In the genomic region with DNA sequence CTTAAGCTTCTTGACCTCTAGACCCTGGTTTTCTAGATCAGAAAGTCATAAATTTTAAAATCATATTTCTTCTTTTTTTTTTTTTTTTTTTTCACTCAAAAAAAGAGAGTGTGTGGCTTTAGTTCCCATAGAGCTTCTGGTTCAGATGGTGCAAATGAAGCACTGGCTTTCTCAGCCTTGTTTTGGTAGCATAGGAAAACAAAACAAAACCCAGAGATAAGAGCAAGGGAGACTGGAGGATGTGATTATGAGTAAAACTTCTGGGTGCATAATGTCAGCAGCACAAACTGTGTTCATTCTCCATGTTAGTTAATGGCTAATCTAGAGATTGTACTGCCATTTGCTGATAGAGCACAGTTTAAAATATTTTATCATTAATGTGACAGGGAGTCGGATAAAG, we compare ENCODE assay signal across 22 cellular contexts. TPM values are rescaled to one million over a fixed set of nuclear protein-coding genes. Genes with fewer than 3 reads are reported as not detected.
DNase-seq lines count a peak whose midpoint lies in the region; ATAC-seq and TF ChIP-seq lines count a peak whose summit lies in the region.
"Had no signal": no experiment of that assay in that cellular context is flagged by ENCODE, and none has a peak within 500 bp of the region (broad histone marks: within the 10 kb centered on the region; RNA-seq: fewer than 3 reads in every experiment).

No MANE protein-coding gene starts in this region.

- TF ChIP-seq CTCF in heart right ventricle (IDR thresholded peaks at IDR 0.05) (no peak), nephron (IDR thresholded peaks at IDR 0.05; ENCODE audit: unreplicated experiment in 3 of 3) (no peak)

- peak overlapping the region; percentile 3 to 72 (median 35) for H3K27ac Mint-ChIP-seq in nephron

- no peaks in the 10 kb centered on the region for H3K9me3 ChIP-seq in heart right ventricle
- H3K9me3 ChIP-seq: BLaER1 treated with 17β-estradiol and CSF1 and Interleukin-3, amounts not matched to agents 10 nM and 100 nM; esophagus squamous epithelium; neutrophil had no signal

- 27 to 53% methylated on average over 1 of the region's 1 CpG for WGBS in heart right ventricle, 2 donors

- ATAC-seq in heart right ventricle (peak in 5 of 8 donors; percentile 34 to 51 (median 40)), GM21528 (IDR thresholded peaks at IDR 0.05; ENCODE audit: low FRiP score, unreplicated experiment) (no peak), HG03097 (IDR thresholded peaks at IDR 0.05; ENCODE audit: low FRiP score, unreplicated experiment) (no peak)

- no peak overlapping the region for H3K4me3 Mint-ChIP-seq in nephron

- peaks cover 4% of the 10 kb centered on the region for H3K36me3 Mint-ChIP-seq in nephron (ENCODE audit: low read depth)

- H3K4me1 ChIP-seq in heart right ventricle: peaks cover 9 to 92% (median 48%) of the 10 kb centered on the region in 9 donors

- H3K27me3 Mint-ChIP-seq in nephron (ENCODE audit: low read depth): no peaks in the 10 kb centered on the region

- no peak overlapping the region for H3K4me3 ChIP-seq in heart right ventricle
- H3K4me3 ChIP-seq: BLaER1 treated with 17β-estradiol and CSF1 and Interleukin-3, amounts not matched to agents 10 nM and 100 nM; esophagus squamous epithelium had no signal

- intact Hi-C loops in heart right ventricle (cut with DNase I): no loop called here

- H3K9me3 Mint-ChIP-seq in nephron: no peaks in the 10 kb centered on the region

- in situ Hi-C loops in ACHN (cut with HindIII; ENCODE audit: low pct_ligation_motif_present, low pct_unique_long_range_greater_than_20kb, low sequenced_read_pairs): no loop called here

- H3K27ac ChIP-seq in heart right ventricle: peak overlapping the region in 7 of 10 donors; percentile 5 to 48 (median 43)
- H3K27ac ChIP-seq: BLaER1 treated with 17β-estradiol and CSF1 and Interleukin-3, amounts not matched to agents 10 nM and 100 nM; esophagus squamous epithelium; KMS-11; neutrophil had no signal

- no peaks in the 10 kb centered on the region for H3K27me3 ChIP-seq in heart right ventricle
- H3K27me3 ChIP-seq: BLaER1 treated with 17β-estradiol and CSF1 and Interleukin-3, amounts not matched to agents 10 nM and 100 nM; esophagus squamous epithelium; neutrophil had no signal

- H3K36me3 ChIP-seq in heart right ventricle: no peaks in the 10 kb centered on the region
- H3K36me3 ChIP-seq: BLaER1 treated with 17β-estradiol and CSF1 and Interleukin-3, amounts not matched to agents 10 nM and 100 nM; esophagus squamous epithelium; neutrophil had no signal

- DNase-seq in ACHN: peak; percentile 10
- peak; percentile 42 for DNase-seq in amniotic epithelial cell (ENCODE audit: low read depth)
- no peak for DNase-seq in heart right ventricle
- DNase-seq in NCI-H2107 (lab: John Stamatoyannopoulos, UW): no peak
- no peak for DNase-seq in NCI-H146 (lab: John Stamatoyannopoulos, UW)
- DNase-seq: activated gamma-delta T cell; amygdala; effector memory CD4-positive, alpha-beta T cell; EL; esophagus squamous epithelium; NCI-H187; NCI-H2227 treated with DMSO at 0.1 percent for 48 hours; NCI-H774; retina; SIG-M5; T-helper 1 cell had no signal

- H3K4me1 Mint-ChIP-seq in nephron: peaks cover 69% of the 10 kb centered on the region

RNA-seq across cellular contexts. Expression of gene RARB, which starts 55.4 kb away (rescaled TPM):
- total RNA-seq in heart right ventricle: 10 to 100 TPM in 9 of 10 donors, 1 to 10 TPM in 1; 8.6 to 23.2 (median 19.0) TPM
- polyA plus RNA-seq in heart right ventricle: 1 to 10 TPM; 3.6 to 6.5 TPM

Comparison
In these comparisons a context has a peak if more than half of its experiments do, and no peak if none do; other contexts are left out.
1. DNase-seq: peak in ACHN (single experiment) and amniotic epithelial cell (single experiment); none in heart right ventricle (0 of 2), NCI-H2107 (single experiment) and NCI-H146 (single experiment).
2. ATAC-seq: peak in heart right ventricle (5 of 8); none in GM21528 (single experiment) and HG03097 (single experiment).